In genomic region chr16:75189638-75190245, GRCh38 we compare ENCODE assay signal across 24 cellular contexts. TPM values are rescaled to one million over a fixed set of nuclear protein-coding genes. Genes with fewer than 3 reads are reported as not detected.
"Had no signal": no experiment of that assay in that cellular context is flagged by ENCODE, and none has a peak within 500 bp of the region (broad histone marks: within the 10 kb centered on the region; RNA-seq: fewer than 3 reads in every experiment).

No MANE protein-coding gene starts in this region.

- DNase-seq: KBM-7, MV-4-11, NCI-H1048, NCI-H1105, NCI-H1417, NCI-H1436 treated with DMSO at 0.1 percent for 48 hours, NCI-H1694, NCI-H187 treated with DMSO at 0.1 percent for 48 hours, NCI-H2029 treated with DMSO at 0.1 percent for 48 hours, NCI-H2227 treated with DMSO at 0.1 percent for 48 hours, NCI-H524, NCI-H526 treated with DMSO at 0.1 percent for 48 hours, NCI-H748 treated with DMSO at 0.1 percent for 48 hours, Peyer's patch, SHP77 treated with DMSO at 0.1 percent for 48 hours, SJCRH30 had no signal

- ATAC-seq: Right ventricle myocardium inferior, SK-N-SH treated with all-trans-retinoic acid at 6 μM for 48 hours had no signal

RNA-seq across cellular contexts. Expression of gene CTRB2, which starts 17.2 kb away (rescaled TPM):
- total RNA-seq: LHCN-M2, MCF 10A, NCI-H460, OCI-LY7, PC-3, Peyer's patch, Right ventricle myocardium inferior, RPMI7951, SJCRH30 had no signal

RNA-seq across cellular contexts. Expression of gene CTRB1, which starts 29.0 kb away (rescaled TPM):
- total RNA-seq: LHCN-M2, MCF 10A, NCI-H460, OCI-LY7, PC-3, Peyer's patch, Right ventricle myocardium inferior, RPMI7951, SJCRH30 had no signal
